ENCODE assay signal across 14 cellular contexts in genomic region chr21:24824209-24824608, GRCh38.
"Had no signal": no experiment of that assay in that cellular context is flagged by ENCODE, and none has a peak within 500 bp of the region (broad histone marks: within the 10 kb centered on the region; RNA-seq: fewer than 3 reads in every experiment).

No MANE protein-coding gene starts in this region.

- ATAC-seq: left cardiac atrium, lower lobe of right lung, natural killer cell had no signal

- DNase-seq: dorsolateral prefrontal cortex; effector CD8-positive, alpha-beta T cell; foreskin melanocyte; head of caudate nucleus; kidney; left cardiac atrium; left ventricle myocardium inferior; lower lobe of right lung; natural killer cell; ovary; sigmoid colon; stimulated activated CD4-positive, alpha-beta T cell treated with anti-CD3 and anti-CD28 coated beads, Interleukin-2, amount 100 ng/mL, for 24 hours; stimulated activated naive CD4-positive, alpha-beta T cell treated with Interleukin-2 at 50 U/mL for 16 hours; trophoblast cell had no signal
